8 cellular contexts compared by ENCODE assay signal in genomic region chr2:241858206-241859016, GRCh38. TPM values are rescaled to one million over a fixed set of nuclear protein-coding genes. Genes with fewer than 3 reads are reported as not detected.
A peak's percentile ranks its signal among the peaks of the same experiment; 100 is the strongest.
DNase-seq lines count a peak whose midpoint lies in the region; ATAC-seq and TF ChIP-seq lines count a peak whose summit lies in the region.

Gene PDCD1 (minus strand): TSS chr2:241858894. CDS start chr2:241858838, 56 bp downstream.

- ATAC-seq in HG02759 (IDR thresholded peaks at IDR 0.05; ENCODE audit: unreplicated experiment) (peak; percentile 46), GM21367 (IDR thresholded peaks at IDR 0.05; ENCODE audit: unreplicated experiment) (no peak), GM18520 (IDR thresholded peaks at IDR 0.05; ENCODE audit: unreplicated experiment) (no peak)
- ATAC-seq in activated CD8-positive, alpha-beta T cell treated with anti-CD3 and anti-CD28 coated beads for 36 hours, result peak; percentile 59

- no peaks in the 10 kb centered on the region for H4K20me1 ChIP-seq in DOHH2 (ENCODE audit: control insufficient read depth, insufficient read depth, low read depth, low read length)

- H3K9me2 ChIP-seq in DOHH2 (replicated peaks; ENCODE audit: control insufficient read depth, low read length), result no peaks in the 10 kb centered on the region

- peak; percentile 89 for DNase-seq in activated CD8-positive, alpha-beta T cell treated with anti-CD3 and anti-CD28 coated beads for 36 hours
- DNase-seq in fibroblast of the aortic adventitia (ENCODE audit: low read depth), result no peak
- DNase-seq in spleen, result peak; percentile 86
- DNase-seq in MG63, result no peak

- H3K27ac ChIP-seq in DOHH2 (ENCODE audit: low read depth, low read length) (peak within 1 kb of the TSS; percentile 28), spleen (peak within 1 kb of the TSS; percentile 5 to 87 (median 72))

- peak within 1 kb of the TSS; percentile 61 for H3K4me2 ChIP-seq in DOHH2 (ENCODE audit: low read length)

- peaks cover 3% of the 10 kb centered on the region for H3K36me3 Mint-ChIP-seq in activated CD8-positive, alpha-beta T cell treated with anti-CD3 and anti-CD28 coated beads for 36 hours (ENCODE audit: low read depth)

- POLR2A ChIA-PET in activated CD8-positive, alpha-beta T cell treated with anti-CD3 and anti-CD28 coated beads for 36 hours (lab: Charles Lee), result interaction anchor here (1.0 to 3.0 kb wide), 4 partner anchors 10 to 133 kb away, joined by 3 to 12 read pairs (median 6); no protein-coding TSS in a partner anchor

- TF ChIP-seq CTCF in DOHH2 (IDR thresholded peaks at IDR 0.05; ENCODE audit: low read depth, low read length, poor library complexity, severe bottlenecking) (no peak), fibroblast of the aortic adventitia (IDR thresholded peaks at IDR 0.05; ENCODE audit: insufficient read depth, low read length) (no peak), spleen (IDR thresholded peaks at IDR 0.05 in 8 of 11, conservative IDR thresholded peaks at IDR 0.05 in 3 of 11) (no peak)
- TF ChIP-seq CTCF in activated CD8-positive, alpha-beta T cell treated with anti-CD3 and anti-CD28 coated beads for 36 hours (IDR thresholded peaks at IDR 0.05), result no peak

- H3K4me1 ChIP-seq in DOHH2 (ENCODE audit: control insufficient read depth, low read length) (peaks cover 25% of the 10 kb centered on the region), spleen (peaks cover 7 to 52% (median 28%) of the 10 kb centered on the region in 6 donors)

- H3F3A ChIP-seq in DOHH2 (ENCODE audit: control insufficient read depth, insufficient read depth), result no peaks in the 10 kb centered on the region

- H3K27me3 ChIP-seq in DOHH2 (ENCODE audit: control insufficient read depth, low read length) (peaks cover 6% of the 10 kb centered on the region; the same call in 1 of the 2 replicates), spleen (replicated peaks in 1 of 7) (peaks cover 0 to 70% (median 14%) of the 10 kb centered on the region in 7 donors), MG63 (no peaks in the 10 kb centered on the region)

- no peaks in the 10 kb centered on the region for H3K36me3 ChIP-seq in DOHH2 (ENCODE audit: control insufficient read depth, low read length)
- no peaks in the 10 kb centered on the region for H3K36me3 ChIP-seq in spleen
- H3K36me3 ChIP-seq in MG63, result no peaks in the 10 kb centered on the region

- no peak for TF ChIP-seq POLR2A in spleen (IDR thresholded peaks at IDR 0.05)

- peak within 1 kb of the TSS; percentile 40 for H3K4me3 ChIP-seq in DOHH2 (ENCODE audit: low read length)
- peak within 1 kb of the TSS; percentile 22 for H3K4me3 ChIP-seq in fibroblast of the aortic adventitia (ENCODE audit: low read depth, low read length)
- peak within 1 kb of the TSS in 6 of 8 donors; percentile 23 to 65 (median 32) for H3K4me3 ChIP-seq in spleen
- no peak within 1 kb of the TSS for H3K4me3 ChIP-seq in MG63

- CTCF ChIA-PET in activated CD8-positive, alpha-beta T cell treated with anti-CD3 and anti-CD28 coated beads for 36 hours (lab: Charles Lee), result interaction anchor here (1.2 kb wide), 1 partner anchor 171 kb away, joined by 4 read pairs; the partner anchor contains the start of gene DTYMK

- no peaks in the 10 kb centered on the region for H3K79me2 ChIP-seq in DOHH2 (ENCODE audit: control insufficient read depth, low read length)

- H3K9me3 Mint-ChIP-seq in activated CD8-positive, alpha-beta T cell treated with anti-CD3 and anti-CD28 coated beads for 36 hours, result no peaks in the 10 kb centered on the region

- intact Hi-C loops in activated CD8-positive, alpha-beta T cell treated with anti-CD3 and anti-CD28 coated beads for 36 hours (cut with micrococcal nuclease), result no loop called here
- intact Hi-C loops in spleen (cut with DNase I; ENCODE audit: low total_unique reads), result no loop called here

- peak within 1 kb of the TSS; percentile 92 for H3K27ac Mint-ChIP-seq in activated CD8-positive, alpha-beta T cell treated with anti-CD3 and anti-CD28 coated beads for 36 hours

- H3K4me1 Mint-ChIP-seq in activated CD8-positive, alpha-beta T cell treated with anti-CD3 and anti-CD28 coated beads for 36 hours (ENCODE audit: low read depth), result peaks cover 52% of the 10 kb centered on the region

- no peaks in the 10 kb centered on the region for H3K9me3 ChIP-seq in DOHH2 (ENCODE audit: control insufficient read depth, insufficient read depth, low read length)
- H3K9me3 ChIP-seq in spleen, result no peaks in the 10 kb centered on the region
- H3K9me3 ChIP-seq in MG63, result no peaks in the 10 kb centered on the region

- peak within 1 kb of the TSS; percentile 82 for H3K4me3 Mint-ChIP-seq in activated CD8-positive, alpha-beta T cell treated with anti-CD3 and anti-CD28 coated beads for 36 hours

- 47 to 69% (median 61%) methylated on average over 15 to 28 of the region's 28 CpGs for WGBS in spleen, 5 donors

- peaks cover 5% of the 10 kb centered on the region for H3K27me3 Mint-ChIP-seq in activated CD8-positive, alpha-beta T cell treated with anti-CD3 and anti-CD28 coated beads for 36 hours

RNA-seq across cellular contexts. Expression of gene PDCD1, which starts in this region (rescaled TPM):
- total RNA-seq in activated CD8-positive, alpha-beta T cell treated with anti-CD3 and anti-CD28 coated beads for 36 hours, result 10 to 100 TPM; 19.4 to 20.3 TPM
- total RNA-seq in fibroblast of the aortic adventitia (ENCODE audit: low replicate concordance), result not detected in 2 replicates
- 1 to 10 TPM; 3.1 to 7.9 (median 5.4) TPM for total RNA-seq in spleen
- polyA plus RNA-seq in spleen, result 1 to 10 TPM; 2.7 to 7.3 (median 5.2) TPM
- total RNA-seq in MG63 (2014; rRNA removed; shearing (Covaris generic); ENCODE audit: low replicate concordance), result not detected in 2 replicates

Comparison
In these comparisons a context has a peak if more than half of its experiments do, and no peak if none do; other contexts are left out.
1. ATAC-seq: peak in HG02759 (single experiment) and activated CD8-positive, alpha-beta T cell treated with anti-CD3 and anti-CD28 coated beads for 36 hours (single experiment); none in GM21367 (single experiment) and GM18520 (single experiment).
2. DNase-seq: peak in activated CD8-positive, alpha-beta T cell treated with anti-CD3 and anti-CD28 coated beads for 36 hours (single experiment) and spleen (single experiment); none in fibroblast of the aortic adventitia (single experiment) and MG63 (single experiment).